Comparison of ENCODE assay signal across 1 cellular context in genomic region chr5:95262933-95263660, GRCh38.
TF ChIP-seq lines count a peak whose summit lies in the region.

No MANE protein-coding gene starts in this region.

TF ChIP-seq in HepG2, 621 proteins besides CTCF, POLR2A, EP300 and RAD21 (continued from another document and continues in another):
- no peak for TF ChIP-seq HIC2 (CRISPR knock-in tag; IDR thresholded peaks at IDR 0.05; ENCODE audit: low read depth)
- no peak for TF ChIP-seq ZNF75D (CRISPR knock-in tag; IDR thresholded peaks at IDR 0.05; ENCODE audit: borderline replicate concordance)
- peak; percentile 49 for TF ChIP-seq ISL2 (CRISPR knock-in tag; IDR thresholded peaks at IDR 0.05)
- no peak for TF ChIP-seq MTA3 (CRISPR knock-in tag; IDR thresholded peaks at IDR 0.05)
- TF ChIP-seq RCOR2 (CRISPR knock-in tag; IDR thresholded peaks at IDR 0.05) = 0 out of 2 replicates have a peak, but pooled peaks have one; percentile 17
- no peak for TF ChIP-seq ZNF670 (CRISPR knock-in tag; IDR thresholded peaks at IDR 0.05; ENCODE audit: borderline replicate concordance)
- TF ChIP-seq POLR2G (IDR thresholded peaks at IDR 0.05; ENCODE audit: low read depth, low read length) = no peak
- no peak for TF ChIP-seq PCBP2 (optimal IDR thresholded peaks at IDR 0.05; ENCODE audit: low read depth, low read length, poor library complexity, severe bottlenecking)
- no peak for TF ChIP-seq NKX3-1 (CRISPR knock-in tag; IDR thresholded peaks at IDR 0.05)
- TF ChIP-seq KLF15 (CRISPR knock-in tag; IDR thresholded peaks at IDR 0.05; ENCODE audit: borderline replicate concordance) = no peak
- TF ChIP-seq HES4 (CRISPR knock-in tag; IDR thresholded peaks at IDR 0.05; ENCODE audit: borderline replicate concordance) = no peak
- TF ChIP-seq RBM22 (optimal IDR thresholded peaks at IDR 0.05; ENCODE audit: low read length) = no peak
- TF ChIP-seq SIX1 (CRISPR knock-in tag; IDR thresholded peaks at IDR 0.05; ENCODE audit: borderline replicate concordance) = no peak
- TF ChIP-seq MLXIP (CRISPR knock-in tag; IDR thresholded peaks at IDR 0.05; ENCODE audit: borderline replicate concordance) = no peak
- TF ChIP-seq KDM2A (CRISPR knock-in tag; IDR thresholded peaks at IDR 0.05; ENCODE audit: borderline replicate concordance, low read depth) = no peak
- peak; percentile 63 for TF ChIP-seq TEAD3 (CRISPR knock-in tag; optimal IDR thresholded peaks at IDR 0.05; ENCODE audit: borderline replicate concordance)
- TF ChIP-seq HNF1A (IDR thresholded peaks at IDR 0.05; ENCODE audit: low read depth) = no peak
- peak; percentile 58; the same call in 1 of the 2 replicates for TF ChIP-seq HNF1A (CRISPR knock-in tag; IDR thresholded peaks at IDR 0.05; ENCODE audit: borderline replicate concordance)
- no peak for TF ChIP-seq ZNF121 (CRISPR knock-in tag; IDR thresholded peaks at IDR 0.05)
- no peak for TF ChIP-seq ZNF749 (CRISPR knock-in tag; IDR thresholded peaks at IDR 0.05; ENCODE audit: borderline replicate concordance)
- peak; percentile 92 for TF ChIP-seq PAXIP1 (CRISPR knock-in tag; conservative IDR thresholded peaks at IDR 0.05)
- TF ChIP-seq RFXANK (CRISPR knock-in tag; IDR thresholded peaks at IDR 0.05) = no peak
- 0 out of 2 replicates have a peak, but pooled peaks have one; percentile 76 for TF ChIP-seq WIZ (CRISPR knock-in tag; IDR thresholded peaks at IDR 0.05)
- TF ChIP-seq CSRNP1 (CRISPR knock-in tag; IDR thresholded peaks at IDR 0.05) = no peak
- no peak for TF ChIP-seq GZF1 (CRISPR knock-in tag; IDR thresholded peaks at IDR 0.05)
- TF ChIP-seq ZNF792 (CRISPR knock-in tag; IDR thresholded peaks at IDR 0.05) = peak; percentile 60; the same call in 1 of the 2 replicates
- no peak for TF ChIP-seq ATAD3A (CRISPR knock-in tag; IDR thresholded peaks at IDR 0.05)
- no peak for TF ChIP-seq ZBTB14 (CRISPR knock-in tag; IDR thresholded peaks at IDR 0.05)
- peak; percentile 100 for TF ChIP-seq PITX1 (CRISPR knock-in tag; IDR thresholded peaks at IDR 0.05)
- no peak for TF ChIP-seq GPN1 (CRISPR knock-in tag; IDR thresholded peaks at IDR 0.05; ENCODE audit: borderline replicate concordance)
- TF ChIP-seq CBFB (CRISPR knock-in tag; IDR thresholded peaks at IDR 0.05) = no peak
- no peak for TF ChIP-seq ZSCAN12 (CRISPR knock-in tag; IDR thresholded peaks at IDR 0.05)
- no peak for TF ChIP-seq ZBTB20 (CRISPR knock-in tag; IDR thresholded peaks at IDR 0.05; ENCODE audit: borderline replicate concordance, low read depth)
- no peak for TF ChIP-seq ZNF136 (CRISPR knock-in tag; IDR thresholded peaks at IDR 0.05; ENCODE audit: low read depth)
- no peak for TF ChIP-seq FOXP1 (IDR thresholded peaks at IDR 0.05)
- TF ChIP-seq FOXP1 (CRISPR knock-in tag; IDR thresholded peaks at IDR 0.05) = peak; percentile 55
- TF ChIP-seq SP140L (CRISPR knock-in tag; IDR thresholded peaks at IDR 0.05; ENCODE audit: borderline replicate concordance) = no peak
- no peak for TF ChIP-seq ETS1 (CRISPR knock-in tag; IDR thresholded peaks at IDR 0.05)
- no peak for TF ChIP-seq FOXA1 (IDR thresholded peaks at IDR 0.05)
- peak; percentile 85 for TF ChIP-seq FOXA1 (CRISPR knock-in tag; IDR thresholded peaks at IDR 0.05)
- TF ChIP-seq ARID3A (IDR thresholded peaks at IDR 0.05; ENCODE audit: low read depth, low read length) = 0 out of 2 replicates have a peak, but pooled peaks have one; percentile 15
- no peak for TF ChIP-seq FOXO4 (CRISPR knock-in tag; conservative IDR thresholded peaks at IDR 0.05)
- no peak for TF ChIP-seq ZNF501 (CRISPR knock-in tag; IDR thresholded peaks at IDR 0.05)
- TF ChIP-seq XRCC5 (optimal IDR thresholded peaks at IDR 0.05; ENCODE audit: low read length) = no peak
- TF ChIP-seq ZNF331 (CRISPR knock-in tag; IDR thresholded peaks at IDR 0.05) = peak; percentile 69; the same call in 1 of the 2 replicates
- no peak for TF ChIP-seq KDM4B (CRISPR knock-in tag; IDR thresholded peaks at IDR 0.05)
- TF ChIP-seq SOX6 (IDR thresholded peaks at IDR 0.05) = no peak
- TF ChIP-seq SOX6 (CRISPR knock-in tag; IDR thresholded peaks at IDR 0.05) = peak; percentile 59
